Comparison of ENCODE assay signal across 32 cellular contexts in the genomic region with DNA sequence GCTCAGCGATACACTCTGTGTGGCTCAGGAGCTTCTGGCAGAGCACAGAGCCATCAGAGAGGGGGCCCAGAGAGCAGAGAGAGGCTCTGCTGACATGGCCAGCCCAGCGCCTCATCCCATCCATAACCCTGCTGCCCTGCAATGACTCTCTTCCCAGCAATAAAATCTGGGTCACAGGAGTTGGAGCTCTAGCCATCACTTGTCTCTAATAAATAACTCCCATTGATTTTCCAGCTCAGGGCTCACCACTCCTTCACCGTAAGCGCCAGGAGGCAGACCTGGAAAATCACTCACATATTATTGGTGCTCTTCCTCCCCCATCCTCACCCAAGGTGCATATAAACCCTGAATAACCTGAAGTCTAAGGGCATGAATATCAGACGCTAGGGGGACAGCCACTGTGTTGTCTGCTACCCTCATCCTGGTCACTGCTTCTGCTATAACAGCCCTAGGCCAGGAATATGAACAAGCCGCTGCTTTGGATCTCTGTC. TPM values are rescaled to one million over a fixed set of nuclear protein-coding genes. Genes with fewer than 3 reads are reported as not detected.
"Had no signal": no experiment of that assay in that cellular context is flagged by ENCODE, and none has a peak within 500 bp of the region (broad histone marks: within the 10 kb centered on the region; RNA-seq: fewer than 3 reads in every experiment).

A gene with protein sequence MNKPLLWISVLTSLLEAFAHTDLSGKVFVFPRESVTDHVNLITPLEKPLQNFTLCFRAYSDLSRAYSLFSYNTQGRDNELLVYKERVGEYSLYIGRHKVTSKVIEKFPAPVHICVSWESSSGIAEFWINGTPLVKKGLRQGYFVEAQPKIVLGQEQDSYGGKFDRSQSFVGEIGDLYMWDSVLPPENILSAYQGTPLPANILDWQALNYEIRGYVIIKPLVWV (plus strand): TSS at position 366 of the 491 bp plus-strand sequence. CDS start 96 bp downstream, at position 462.

- H3K4me3 Mint-ChIP-seq: dendritic cell treated with granulocyte-macrophage colony-stimulating factor and Interleukin-4, amounts not matched to agents 40 ng/mL and 50 ng/mL, for 4 days; endodermal cell; nephron progenitor cell; stimulated activated naive B cell treated with anti-CD40 and anti-IgM and Interleukin-4, amounts not matched to agents 10 μg/mL and 1 μg/mL and 100 μg/mL, for 72 hours; stimulated activated naive CD8-positive, alpha-beta T cell treated with anti-CD3 and anti-CD28 coated beads, Interleukin-15, Interleukin-2, amounts not matched to agents 100 ng/mL and 50 ng/mL, for 24 hours had no signal

- FAIRE-seq: keratinocyte had no signal

- H3K36me3 Mint-ChIP-seq: naive thymus-derived CD8-positive, alpha-beta T cell; stimulated activated naive B cell treated with anti-CD40 and anti-IgM and Interleukin-4, amounts not matched to agents 10 μg/mL and 1 μg/mL and 100 μg/mL, for 72 hours had no signal

- H3K4me1 Mint-ChIP-seq: endodermal cell, nephron progenitor cell had no signal

- DNase-seq: colonic mucosa; effector CD8-positive, alpha-beta T cell; endodermal cell; foreskin fibroblast; gastrocnemius medialis; head of caudate nucleus; mesenchymal stem cell; midbrain; naive thymus-derived CD8-positive, alpha-beta T cell; nephron progenitor cell; nucleus accumbens; posterior cingulate gyrus; psoas muscle; right cardiac atrium; spleen; stimulated activated CD4-positive, alpha-beta T cell treated with anti-CD3 and anti-CD28 coated beads, Interleukin-4, amount 100 ng/mL, for 4 hours; stimulated activated naive B cell treated with anti-CD40 and anti-IgM and Interleukin-4, amounts not matched to agents 10 μg/mL and 1 μg/mL and 100 μg/mL, for 72 hours had no signal

- H3K36me3 ChIP-seq: colonic mucosa, gastrocnemius medialis, spleen, suprapubic skin had no signal

- H3K4me3 ChIP-seq: colonic mucosa, gastrocnemius medialis, psoas muscle, skin epidermis, spleen, suprapubic skin had no signal

- H3K9me3 ChIP-seq: colonic mucosa, gastrocnemius medialis, psoas muscle, suprapubic skin had no signal

- H3K27ac Mint-ChIP-seq: dendritic cell treated with granulocyte-macrophage colony-stimulating factor and Interleukin-4, amounts not matched to agents 40 ng/mL and 50 ng/mL, for 4 days; endodermal cell; naive thymus-derived CD8-positive, alpha-beta T cell; nephron progenitor cell; stimulated activated naive B cell treated with anti-CD40 and anti-IgM and Interleukin-4, amounts not matched to agents 10 μg/mL and 1 μg/mL and 100 μg/mL, for 72 hours; stimulated activated naive CD8-positive, alpha-beta T cell treated with anti-CD3 and anti-CD28 coated beads, Interleukin-15, Interleukin-2, amounts not matched to agents 100 ng/mL and 50 ng/mL, for 24 hours had no signal

- H3K4me1 ChIP-seq: colonic mucosa, gastrocnemius medialis, psoas muscle, spleen, suprapubic skin had no signal

- H3K27ac ChIP-seq: colonic mucosa, epithelial cell of prostate, gastrocnemius medialis, psoas muscle, skin epidermis, spleen, suprapubic skin had no signal

- ATAC-seq: esophagus mucosa; gastrocnemius medialis; naive thymus-derived CD8-positive, alpha-beta T cell; psoas muscle; right cardiac atrium; stimulated activated naive B cell treated with anti-CD40 and anti-IgM and Interleukin-4, amounts not matched to agents 10 μg/mL and 1 μg/mL and 100 μg/mL, for 72 hours had no signal

- H3K27me3 ChIP-seq: colonic mucosa, gastrocnemius medialis, suprapubic skin had no signal

RNA-seq across cellular contexts. Expression of the gene that starts here (rescaled TPM):
- total RNA-seq: chondrocyte; endodermal cell; esophagus mucosa; glomerular endothelial cell; lower leg skin; lung microvascular endothelial cell; myocyte; naive thymus-derived CD8-positive, alpha-beta T cell; osteocyte; psoas muscle; renal cortical epithelial cell; spleen; ureter had no signal
- polyA plus RNA-seq: keratinocyte; naive thymus-derived CD8-positive, alpha-beta T cell; psoas muscle; right cardiac atrium; spleen had no signal
